ENCODE assay signal across 32 cellular contexts in genomic region chr3:122307288-122307687, GRCh38. TPM values are rescaled to one million over a fixed set of nuclear protein-coding genes. Genes with fewer than 3 reads are reported as not detected.
"Had no signal": no experiment of that assay in that cellular context is flagged by ENCODE, and none has a peak within 500 bp of the region (broad histone marks: within the 10 kb centered on the region; RNA-seq: fewer than 3 reads in every experiment).

No MANE protein-coding gene starts in this region.

- DNase-seq: activated CD4-positive, alpha-beta T cell treated with anti-CD3 and anti-CD28 coated beads, Interleukin-2, amount 10 ng/mL, durations not matched to agents 24 days and 14 days; activated CD4-positive, alpha-beta T cell treated with anti-CD3 and anti-CD28 coated beads, Interleukin-2, amount 50 U/mL, for 4 hours; activated CD8-positive, alpha-beta T cell treated with anti-CD3 and anti-CD28 coated beads for 36 hours; activated effector memory CD4-positive, alpha-beta T cell treated with anti-CD3 and anti-CD28 coated beads, Interleukin-2, amount 50 U/mL, for 16 hours; activated naive CD4-positive, alpha-beta T cell; activated naive CD4-positive, alpha-beta T cell treated with anti-CD3 and anti-CD28 coated beads, Interleukin-2, amount 50 U/mL, for 16 hours; activated naive CD8-positive, alpha-beta T cell treated with anti-CD3 and anti-CD28 coated beads for 36 hours; activated T-cell treated with anti-CD3 and anti-CD28 coated beads, Interleukin-2, amount 50 U/mL, for 1 hour; activated T-cell treated with anti-CD3 and anti-CD28 coated beads, Interleukin-2, amount 50 U/mL, for 72 hours; amniotic stem cell; aorta; brain microvascular endothelial cell; central memory CD4-positive, alpha-beta T cell; Karpas-422; NCI-H1105; NCI-H1417 treated with DMSO at 0.1 percent for 48 hours; NCI-H187 treated with DMSO at 0.1 percent for 48 hours; NCI-H2081 treated with DMSO at 0.1 percent for 48 hours; NCI-H226; NCI-H446 treated with DMSO at 0.1 percent for 48 hours; NCI-H524; NCI-H69; NCI-H82; SHP77; SJCRH30; T1000 had no signal

- H3K9me3 ChIP-seq: SJCRH30 had no signal

- H3K36me3 ChIP-seq: brain microvascular endothelial cell, SJCRH30 had no signal

- H3K4me1 Mint-ChIP-seq: activated CD4-positive, alpha-beta T cell treated with anti-CD3 and anti-CD28 coated beads, Interleukin-2, amount 10 ng/mL, durations not matched to agents 24 days and 14 days; activated T-helper 17 cell treated with anti-CD3 and anti-CD28 coated beads, Interleukin-2, amount 50 U/mL, for 72 hours had no signal

- H3K9me3 Mint-ChIP-seq: activated CD4-positive, alpha-beta T cell treated with anti-CD3 and anti-CD28 coated beads, Interleukin-2, amount 10 ng/mL, durations not matched to agents 24 days and 14 days; activated CD8-positive, alpha-beta T cell treated with anti-CD3 and anti-CD28 coated beads for 36 hours; activated naive CD8-positive, alpha-beta T cell treated with anti-CD3 and anti-CD28 coated beads for 36 hours; activated T-cell treated with anti-CD3 and anti-CD28 coated beads, Interleukin-2, amount 50 U/mL, for 72 hours; activated T-helper 17 cell treated with anti-CD3 and anti-CD28 coated beads, Interleukin-2, amount 50 U/mL, for 72 hours had no signal

- ATAC-seq: activated CD8-positive, alpha-beta T cell treated with anti-CD3 and anti-CD28 coated beads for 36 hours; activated T-cell treated with anti-CD3 and anti-CD28 coated beads, Interleukin-2, amount 50 U/mL, for 72 hours; activated T-helper 17 cell treated with anti-CD3 and anti-CD28 coated beads, Interleukin-2, amount 50 U/mL, for 72 hours; Panc1 had no signal

- H3K4me3 Mint-ChIP-seq: activated CD4-positive, alpha-beta T cell treated with anti-CD3 and anti-CD28 coated beads, Interleukin-2, amount 10 ng/mL, durations not matched to agents 24 days and 14 days; activated CD8-positive, alpha-beta T cell treated with anti-CD3 and anti-CD28 coated beads for 36 hours; activated naive CD8-positive, alpha-beta T cell treated with anti-CD3 and anti-CD28 coated beads for 36 hours; activated T-cell treated with anti-CD3 and anti-CD28 coated beads, Interleukin-2, amount 50 U/mL, for 72 hours; activated T-helper 17 cell treated with anti-CD3 and anti-CD28 coated beads, Interleukin-2, amount 50 U/mL, for 72 hours had no signal

- H3K27ac Mint-ChIP-seq: activated CD4-positive, alpha-beta T cell treated with anti-CD3 and anti-CD28 coated beads, Interleukin-2, amount 10 ng/mL, durations not matched to agents 24 days and 14 days; activated CD8-positive, alpha-beta T cell treated with anti-CD3 and anti-CD28 coated beads for 36 hours; activated naive CD8-positive, alpha-beta T cell treated with anti-CD3 and anti-CD28 coated beads for 36 hours; activated T-cell treated with anti-CD3 and anti-CD28 coated beads, Interleukin-2, amount 50 U/mL, for 72 hours; activated T-helper 17 cell treated with anti-CD3 and anti-CD28 coated beads, Interleukin-2, amount 50 U/mL, for 72 hours had no signal

- H3K4me1 ChIP-seq: SJCRH30 had no signal

- H3K27me3 ChIP-seq: brain microvascular endothelial cell had no signal

- H3K4me3 ChIP-seq: SJCRH30, SK-N-MC had no signal

- H3K27me3 Mint-ChIP-seq: activated CD8-positive, alpha-beta T cell treated with anti-CD3 and anti-CD28 coated beads for 36 hours; activated T-helper 17 cell treated with anti-CD3 and anti-CD28 coated beads, Interleukin-2, amount 50 U/mL, for 72 hours had no signal

- H3K36me3 Mint-ChIP-seq: activated naive CD8-positive, alpha-beta T cell treated with anti-CD3 and anti-CD28 coated beads for 36 hours had no signal

- H3K27ac ChIP-seq: brain microvascular endothelial cell, SJCRH30, SK-N-MC had no signal

RNA-seq across cellular contexts. Expression of gene CSTA, which starts 17.8 kb away (rescaled TPM):
- total RNA-seq: activated CD4-positive, alpha-beta T cell treated with anti-CD3 and anti-CD28 coated beads, Interleukin-2, amount 10 ng/mL, durations not matched to agents 24 days and 14 days; activated CD8-positive, alpha-beta memory T cell treated with anti-CD3 and anti-CD28 coated beads for 36 hours; activated CD8-positive, alpha-beta T cell treated with anti-CD3 and anti-CD28 coated beads for 36 hours; activated naive CD8-positive, alpha-beta T cell treated with anti-CD3 and anti-CD28 coated beads for 36 hours; activated T-helper 17 cell treated with anti-CD3 and anti-CD28 coated beads, Interleukin-2, amount 50 U/mL, for 72 hours; SJCRH30; T-helper 1 cell treated with Interleukin-12 subunit alpha and Interleukin-12 subunit beta and Interleukin-4 antibody, amounts not matched to agents 30 ng/mL and 1 ng/mL, for 36 hours; T-helper 2 cell treated with Interferon-gamma antibody and Interleukin-4, amounts not matched to agents 100 ng/mL and 5 ng/mL, for 36 hours had no signal
